In the genomic region with DNA sequence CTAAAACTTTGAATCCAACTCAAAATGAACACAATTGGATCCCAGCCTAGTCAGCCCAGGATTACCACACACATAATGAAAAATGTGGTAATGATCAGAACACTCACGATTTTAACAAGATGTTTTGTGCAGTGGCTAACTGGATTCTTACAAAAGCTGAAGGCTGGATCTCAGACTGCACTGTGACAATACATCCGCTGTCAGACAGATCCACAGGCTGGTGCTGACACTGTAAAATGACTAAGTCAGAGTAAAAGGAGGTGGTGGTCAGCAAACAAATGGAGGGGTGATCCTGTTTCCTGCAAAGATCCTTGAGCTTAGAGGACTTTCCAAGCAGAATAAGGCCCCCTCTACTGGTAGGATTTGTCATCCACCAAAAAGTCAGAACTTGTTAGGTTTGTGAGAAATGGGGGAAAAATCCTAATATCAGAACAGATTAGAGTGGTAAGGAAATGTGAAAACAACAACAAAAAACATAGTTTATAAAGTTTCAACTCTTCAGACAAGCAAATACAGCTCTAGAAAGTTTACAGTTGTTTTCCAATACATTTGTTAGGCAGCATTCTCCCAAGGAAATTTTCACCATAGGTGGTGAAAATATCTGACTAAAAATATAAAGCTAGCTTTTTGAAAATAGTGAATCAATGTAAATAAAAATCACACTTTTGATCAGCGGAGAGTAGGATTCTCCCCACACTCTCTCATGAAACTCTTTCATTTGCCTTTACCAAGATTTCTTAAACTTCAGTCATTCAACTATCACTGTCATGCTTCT, we compare ENCODE assay signal across 1 cellular context.
TF ChIP-seq lines count a peak whose summit lies in the region.

No MANE protein-coding gene starts in this region.

TF ChIP-seq in GM23338, 12 proteins besides CTCF, POLR2A, EP300 and RAD21 (continued from another document):
- TF ChIP-seq, protein P1, sequence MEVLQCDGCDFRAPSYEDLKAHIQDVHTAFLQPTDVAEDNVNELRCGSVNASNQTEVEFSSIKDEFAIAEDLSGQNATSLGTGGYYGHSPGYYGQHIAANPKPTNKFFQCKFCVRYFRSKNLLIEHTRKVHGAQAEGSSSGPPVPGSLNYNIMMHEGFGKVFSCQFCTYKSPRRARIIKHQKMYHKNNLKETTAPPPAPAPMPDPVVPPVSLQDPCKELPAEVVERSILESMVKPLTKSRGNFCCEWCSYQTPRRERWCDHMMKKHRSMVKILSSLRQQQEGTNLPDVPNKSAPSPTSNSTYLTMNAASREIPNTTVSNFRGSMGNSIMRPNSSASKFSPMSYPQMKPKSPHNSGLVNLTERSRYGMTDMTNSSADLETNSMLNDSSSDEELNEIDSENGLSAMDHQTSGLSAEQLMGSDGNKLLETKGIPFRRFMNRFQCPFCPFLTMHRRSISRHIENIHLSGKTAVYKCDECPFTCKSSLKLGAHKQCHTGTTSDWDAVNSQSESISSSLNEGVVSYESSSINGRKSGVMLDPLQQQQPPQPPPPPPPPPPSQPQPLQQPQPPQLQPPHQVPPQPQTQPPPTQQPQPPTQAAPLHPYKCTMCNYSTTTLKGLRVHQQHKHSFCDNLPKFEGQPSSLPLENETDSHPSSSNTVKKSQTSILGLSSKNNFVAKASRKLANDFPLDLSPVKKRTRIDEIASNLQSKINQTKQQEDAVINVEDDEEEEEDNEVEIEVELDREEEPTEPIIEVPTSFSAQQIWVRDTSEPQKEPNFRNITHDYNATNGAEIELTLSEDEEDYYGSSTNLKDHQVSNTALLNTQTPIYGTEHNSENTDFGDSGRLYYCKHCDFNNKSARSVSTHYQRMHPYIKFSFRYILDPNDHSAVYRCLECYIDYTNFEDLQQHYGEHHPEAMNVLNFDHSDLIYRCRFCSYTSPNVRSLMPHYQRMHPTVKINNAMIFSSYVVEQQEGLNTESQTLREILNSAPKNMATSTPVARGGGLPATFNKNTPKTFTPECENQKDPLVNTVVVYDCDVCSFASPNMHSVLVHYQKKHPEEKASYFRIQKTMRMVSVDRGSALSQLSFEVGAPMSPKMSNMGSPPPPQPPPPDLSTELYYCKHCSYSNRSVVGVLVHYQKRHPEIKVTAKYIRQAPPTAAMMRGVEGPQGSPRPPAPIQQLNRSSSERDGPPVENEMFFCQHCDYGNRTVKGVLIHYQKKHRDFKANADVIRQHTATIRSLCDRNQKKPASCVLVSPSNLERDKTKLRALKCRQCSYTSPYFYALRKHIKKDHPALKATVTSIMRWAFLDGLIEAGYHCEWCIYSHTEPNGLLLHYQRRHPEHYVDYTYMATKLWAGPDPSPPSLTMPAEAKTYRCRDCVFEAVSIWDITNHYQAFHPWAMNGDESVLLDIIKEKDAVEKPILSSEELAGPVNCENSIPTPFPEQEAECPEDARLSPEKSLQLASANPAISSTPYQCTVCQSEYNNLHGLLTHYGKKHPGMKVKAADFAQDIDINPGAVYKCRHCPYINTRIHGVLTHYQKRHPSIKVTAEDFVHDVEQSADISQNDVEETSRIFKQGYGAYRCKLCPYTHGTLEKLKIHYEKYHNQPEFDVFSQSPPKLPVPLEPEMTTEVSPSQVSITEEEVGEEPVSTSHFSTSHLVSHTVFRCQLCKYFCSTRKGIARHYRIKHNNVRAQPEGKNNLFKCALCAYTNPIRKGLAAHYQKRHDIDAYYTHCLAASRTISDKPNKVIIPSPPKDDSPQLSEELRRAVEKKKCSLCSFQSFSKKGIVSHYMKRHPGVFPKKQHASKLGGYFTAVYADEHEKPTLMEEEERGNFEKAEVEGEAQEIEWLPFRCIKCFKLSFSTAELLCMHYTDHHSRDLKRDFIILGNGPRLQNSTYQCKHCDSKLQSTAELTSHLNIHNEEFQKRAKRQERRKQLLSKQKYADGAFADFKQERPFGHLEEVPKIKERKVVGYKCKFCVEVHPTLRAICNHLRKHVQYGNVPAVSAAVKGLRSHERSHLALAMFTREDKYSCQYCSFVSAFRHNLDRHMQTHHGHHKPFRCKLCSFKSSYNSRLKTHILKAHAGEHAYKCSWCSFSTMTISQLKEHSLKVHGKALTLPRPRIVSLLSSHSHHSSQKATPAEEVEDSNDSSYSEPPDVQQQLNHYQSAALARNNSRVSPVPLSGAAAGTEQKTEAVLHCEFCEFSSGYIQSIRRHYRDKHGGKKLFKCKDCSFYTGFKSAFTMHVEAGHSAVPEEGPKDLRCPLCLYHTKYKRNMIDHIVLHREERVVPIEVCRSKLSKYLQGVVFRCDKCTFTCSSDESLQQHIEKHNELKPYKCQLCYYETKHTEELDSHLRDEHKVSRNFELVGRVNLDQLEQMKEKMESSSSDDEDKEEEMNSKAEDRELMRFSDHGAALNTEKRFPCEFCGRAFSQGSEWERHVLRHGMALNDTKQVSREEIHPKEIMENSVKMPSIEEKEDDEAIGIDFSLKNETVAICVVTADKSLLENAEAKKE (CRISPR knock-in tag; IDR thresholded peaks at IDR 0.05): no peak
- TF ChIP-seq, protein P2, sequence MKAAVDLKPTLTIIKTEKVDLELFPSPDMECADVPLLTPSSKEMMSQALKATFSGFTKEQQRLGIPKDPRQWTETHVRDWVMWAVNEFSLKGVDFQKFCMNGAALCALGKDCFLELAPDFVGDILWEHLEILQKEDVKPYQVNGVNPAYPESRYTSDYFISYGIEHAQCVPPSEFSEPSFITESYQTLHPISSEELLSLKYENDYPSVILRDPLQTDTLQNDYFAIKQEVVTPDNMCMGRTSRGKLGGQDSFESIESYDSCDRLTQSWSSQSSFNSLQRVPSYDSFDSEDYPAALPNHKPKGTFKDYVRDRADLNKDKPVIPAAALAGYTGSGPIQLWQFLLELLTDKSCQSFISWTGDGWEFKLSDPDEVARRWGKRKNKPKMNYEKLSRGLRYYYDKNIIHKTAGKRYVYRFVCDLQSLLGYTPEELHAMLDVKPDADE (IDR thresholded peaks at IDR 0.05): no peak
- TF ChIP-seq, protein P3, sequence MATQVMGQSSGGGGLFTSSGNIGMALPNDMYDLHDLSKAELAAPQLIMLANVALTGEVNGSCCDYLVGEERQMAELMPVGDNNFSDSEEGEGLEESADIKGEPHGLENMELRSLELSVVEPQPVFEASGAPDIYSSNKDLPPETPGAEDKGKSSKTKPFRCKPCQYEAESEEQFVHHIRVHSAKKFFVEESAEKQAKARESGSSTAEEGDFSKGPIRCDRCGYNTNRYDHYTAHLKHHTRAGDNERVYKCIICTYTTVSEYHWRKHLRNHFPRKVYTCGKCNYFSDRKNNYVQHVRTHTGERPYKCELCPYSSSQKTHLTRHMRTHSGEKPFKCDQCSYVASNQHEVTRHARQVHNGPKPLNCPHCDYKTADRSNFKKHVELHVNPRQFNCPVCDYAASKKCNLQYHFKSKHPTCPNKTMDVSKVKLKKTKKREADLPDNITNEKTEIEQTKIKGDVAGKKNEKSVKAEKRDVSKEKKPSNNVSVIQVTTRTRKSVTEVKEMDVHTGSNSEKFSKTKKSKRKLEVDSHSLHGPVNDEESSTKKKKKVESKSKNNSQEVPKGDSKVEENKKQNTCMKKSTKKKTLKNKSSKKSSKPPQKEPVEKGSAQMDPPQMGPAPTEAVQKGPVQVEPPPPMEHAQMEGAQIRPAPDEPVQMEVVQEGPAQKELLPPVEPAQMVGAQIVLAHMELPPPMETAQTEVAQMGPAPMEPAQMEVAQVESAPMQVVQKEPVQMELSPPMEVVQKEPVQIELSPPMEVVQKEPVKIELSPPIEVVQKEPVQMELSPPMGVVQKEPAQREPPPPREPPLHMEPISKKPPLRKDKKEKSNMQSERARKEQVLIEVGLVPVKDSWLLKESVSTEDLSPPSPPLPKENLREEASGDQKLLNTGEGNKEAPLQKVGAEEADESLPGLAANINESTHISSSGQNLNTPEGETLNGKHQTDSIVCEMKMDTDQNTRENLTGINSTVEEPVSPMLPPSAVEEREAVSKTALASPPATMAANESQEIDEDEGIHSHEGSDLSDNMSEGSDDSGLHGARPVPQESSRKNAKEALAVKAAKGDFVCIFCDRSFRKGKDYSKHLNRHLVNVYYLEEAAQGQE (IDR thresholded peaks at IDR 0.05; ENCODE audit: unreplicated experiment): no peak
- TF ChIP-seq CREB1 (CRISPR knock-in tag; IDR thresholded peaks at IDR 0.05; ENCODE audit: low read depth): no peak
- TF ChIP-seq JUNB (IDR thresholded peaks at IDR 0.05; ENCODE audit: unreplicated experiment): no peak
- TF ChIP-seq ZNF331 (CRISPR knock-in tag; IDR thresholded peaks at IDR 0.05; ENCODE audit: low read depth): no peak
